29 cellular contexts compared by ENCODE assay signal in genomic region chr16:6611535-6611934, GRCh38.
A peak's percentile ranks its signal among the peaks of the same experiment; 100 is the strongest.
DNase-seq lines count a peak whose midpoint lies in the region; ATAC-seq and TF ChIP-seq lines count a peak whose summit lies in the region.
"Had no signal": no experiment of that assay in that cellular context is flagged by ENCODE, and none has a peak within 500 bp of the region (broad histone marks: within the 10 kb centered on the region; RNA-seq: fewer than 3 reads in every experiment).

No MANE protein-coding gene starts in this region.

- in situ Hi-C loops in SK-MEL-5 (cut with HindIII; ENCODE audit: low pct_unique_long_range_greater_than_20kb, low sequenced_read_pairs) = no loop called here

- no peak overlapping the region for H3K27ac ChIP-seq in neural progenitor cell
- H3K27ac ChIP-seq: left ventricle myocardium inferior, neutrophil, RWPE1, SJSA1, spleen, thoracic aorta had no signal

- no peaks in the 10 kb centered on the region for H3K36me3 ChIP-seq in neural progenitor cell
- H3K36me3 ChIP-seq: left ventricle myocardium inferior, neutrophil, SJSA1, spleen, thoracic aorta had no signal

- no peaks in the 10 kb centered on the region for H3K9me3 Mint-ChIP-seq in neural progenitor cell
- H3K9me3 Mint-ChIP-seq: activated naive CD8-positive, alpha-beta T cell treated with anti-CD3 and anti-CD28 coated beads for 36 hours had no signal

- peaks cover 5% of the 10 kb centered on the region for H3F3A ChIP-seq in neural progenitor cell (ENCODE audit: low read depth)

- peaks cover 7% of the 10 kb centered on the region for H3K4me1 Mint-ChIP-seq in neural progenitor cell
- H3K4me1 Mint-ChIP-seq: activated B cell treated with CpG ODN at 0.5 μM for 24 hours; activated naive CD8-positive, alpha-beta T cell treated with anti-CD3 and anti-CD28 coated beads for 36 hours; stimulated activated naive CD8-positive, alpha-beta T cell treated with anti-CD3 and anti-CD28 coated beads, Interleukin-15, amount 100 ng/mL, for 72 hours had no signal

- no peak overlapping the region for H3K4me3 Mint-ChIP-seq in neural progenitor cell
- H3K4me3 Mint-ChIP-seq: activated B cell treated with CpG ODN at 0.5 μM for 24 hours; activated naive CD8-positive, alpha-beta T cell treated with anti-CD3 and anti-CD28 coated beads for 36 hours; activated T-cell treated with anti-CD3 and anti-CD28 coated beads, Interleukin-2, amount 50 U/mL, for 4 hours; CD4-positive, alpha-beta T cell; HFFc6; stimulated activated naive CD8-positive, alpha-beta T cell treated with anti-CD3 and anti-CD28 coated beads, Interleukin-15, amount 100 ng/mL, for 72 hours had no signal

- no peaks in the 10 kb centered on the region for H3K79me2 ChIP-seq in neural progenitor cell (ENCODE audit: low read depth)

- H3K4me1 ChIP-seq in neural progenitor cell = no peaks in the 10 kb centered on the region
- H3K4me1 ChIP-seq: left ventricle myocardium inferior, SJSA1, spleen had no signal

- H3K27ac Mint-ChIP-seq in neural progenitor cell = no peak overlapping the region
- H3K27ac Mint-ChIP-seq: activated B cell treated with CpG ODN at 0.5 μM for 24 hours; activated naive CD8-positive, alpha-beta T cell treated with anti-CD3 and anti-CD28 coated beads for 36 hours; CD4-positive, alpha-beta T cell; HFFc6; stimulated activated naive CD8-positive, alpha-beta T cell treated with anti-CD3 and anti-CD28 coated beads, Interleukin-15, amount 100 ng/mL, for 72 hours had no signal

- DNase-seq in NCI-H2227 (lab: John Stamatoyannopoulos, UW; ENCODE audit: unreplicated experiment) (peak; percentile 25), NCI-H2227 treated with DMSO at 0.1 percent for 48 hours (lab: John Stamatoyannopoulos, UW) (no peak), HuH-7 (ENCODE audit: low spot score) (peak; percentile 2), SK-MEL-5 (ENCODE audit: low read depth, low spot score) (peak; percentile 55), neural progenitor cell (ENCODE audit: low spot score) (peak; percentile 27), NCI-H1048 (lab: John Stamatoyannopoulos, UW) (no peak)
- DNase-seq: activated B cell treated with CpG ODN at 0.5 μM for 24 hours; activated CD4-positive, alpha-beta T cell treated with anti-CD3 and anti-CD28 coated beads, Interleukin-2, amount 50 U/mL, for 1 hour; activated gamma-delta T cell; activated naive CD8-positive, alpha-beta T cell treated with anti-CD3 and anti-CD28 coated beads for 36 hours; activated T-cell treated with anti-CD3 and anti-CD28 coated beads, Interleukin-2, amount 50 U/mL, for 4 hours; anterior cingulate cortex; CD4-positive, alpha-beta T cell; HFFc6; left ventricle myocardium inferior; NCI-H2029 treated with DMSO at 0.1 percent for 48 hours; NCI-H345; NCI-H69; posterior cingulate gyrus; right cardiac atrium; spleen; stimulated activated naive CD8-positive, alpha-beta T cell treated with anti-CD3 and anti-CD28 coated beads, Interleukin-15, amount 100 ng/mL, for 72 hours had no signal

- H3K9me3 ChIP-seq in neural progenitor cell (ENCODE audit: low read depth) = no peaks in the 10 kb centered on the region
- H3K9me3 ChIP-seq: left ventricle myocardium inferior, neutrophil, SJSA1, spleen, thoracic aorta had no signal

- H3K36me3 Mint-ChIP-seq in neural progenitor cell = no peaks in the 10 kb centered on the region
- H3K36me3 Mint-ChIP-seq: activated naive CD8-positive, alpha-beta T cell treated with anti-CD3 and anti-CD28 coated beads for 36 hours had no signal

- no peaks in the 10 kb centered on the region for H4K20me1 ChIP-seq in neural progenitor cell (ENCODE audit: low read depth)

- no peak overlapping the region for H2AFZ ChIP-seq in neural progenitor cell (replicated peaks)

- no peak overlapping the region for H3K4me2 ChIP-seq in neural progenitor cell

- peaks cover 2% of the 10 kb centered on the region for H3K27me3 Mint-ChIP-seq in neural progenitor cell (ENCODE audit: insufficient read depth, low read depth)
- H3K27me3 Mint-ChIP-seq: activated B cell treated with CpG ODN at 0.5 μM for 24 hours; activated naive CD8-positive, alpha-beta T cell treated with anti-CD3 and anti-CD28 coated beads for 36 hours; CD4-positive, alpha-beta T cell; stimulated activated naive CD8-positive, alpha-beta T cell treated with anti-CD3 and anti-CD28 coated beads, Interleukin-15, amount 100 ng/mL, for 72 hours had no signal

- no peak overlapping the region for H3K4me3 ChIP-seq in neural progenitor cell
- H3K4me3 ChIP-seq: GM12878, left ventricle myocardium inferior, SJSA1, spleen, thoracic aorta had no signal

- peak; percentile 53 for TF ChIP-seq CTCF in neural progenitor cell (IDR thresholded peaks at IDR 0.05)

- no peaks in the 10 kb centered on the region for H3K27me3 ChIP-seq in neural progenitor cell
- H3K27me3 ChIP-seq: neutrophil, SJSA1, spleen had no signal

- ATAC-seq in GM18517 (IDR thresholded peaks at IDR 0.05; ENCODE audit: unreplicated experiment) = no peak
- ATAC-seq in GM19452 (IDR thresholded peaks at IDR 0.05; ENCODE audit: unreplicated experiment) = no peak
- ATAC-seq: activated T-cell treated with anti-CD3 and anti-CD28 coated beads, Interleukin-2, amount 50 U/mL, for 4 hours; GM12878; right cardiac atrium; stimulated activated naive CD8-positive, alpha-beta T cell treated with anti-CD3 and anti-CD28 coated beads, Interleukin-15, amount 100 ng/mL, for 72 hours had no signal

- H3K9ac ChIP-seq in neural progenitor cell = no peak overlapping the region

Comparison
In these comparisons a context has a peak if more than half of its experiments do, and no peak if none do; other contexts are left out.
1. DNase-seq: peak in NCI-H2227 (single experiment), HuH-7 (single experiment), SK-MEL-5 (single experiment) and neural progenitor cell (single experiment); none in NCI-H2227 treated with DMSO at 0.1 percent for 48 hours (single experiment) and NCI-H1048 (single experiment).